ENCODE assay signal across 1 cellular context in the genomic region with DNA sequence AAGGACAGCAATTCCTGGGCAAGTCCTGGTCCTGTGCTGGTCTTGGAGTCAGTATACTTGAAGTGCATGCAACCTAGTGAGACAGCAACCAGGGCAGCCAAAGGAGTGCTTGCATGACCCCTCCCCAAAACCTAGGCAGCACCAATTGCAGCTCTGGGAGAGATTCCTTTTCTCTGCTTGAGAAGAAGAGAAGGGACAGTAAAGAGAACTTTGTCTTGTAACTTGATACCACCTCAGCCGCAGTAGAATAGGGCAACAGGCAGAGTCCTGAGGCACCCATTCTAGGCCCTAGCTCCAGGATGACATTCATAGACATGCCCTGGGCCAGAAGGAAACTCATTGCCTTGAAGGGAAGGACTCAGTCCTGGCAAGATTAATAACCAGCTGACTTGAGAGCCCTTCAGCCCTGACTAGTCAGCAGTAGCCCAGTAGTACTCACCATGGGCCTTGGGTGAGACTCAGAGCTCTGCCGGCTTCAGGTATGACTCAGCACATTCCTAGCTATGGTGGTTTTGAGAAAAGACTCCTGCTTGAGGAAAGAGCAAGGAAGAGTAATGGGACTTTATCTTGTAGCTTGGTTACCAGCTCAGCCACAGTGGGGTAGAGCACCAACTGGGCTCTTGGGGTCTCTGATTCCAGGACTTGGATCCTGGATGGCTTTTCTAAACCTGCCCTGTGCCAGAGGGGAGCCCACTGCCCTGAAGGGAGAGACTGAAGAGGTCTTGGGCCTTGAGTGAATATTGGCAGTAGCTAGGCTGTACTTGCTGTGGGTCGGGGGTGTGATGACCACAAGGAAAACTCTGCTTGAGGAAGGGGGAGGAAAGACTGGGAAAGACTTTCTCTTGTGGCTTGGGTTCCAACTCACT.
A peak's percentile ranks its signal among the peaks of the same experiment; 100 is the strongest.
TF ChIP-seq lines count a peak whose summit lies in the region.

No MANE protein-coding gene starts in this region.

TF ChIP-seq in K562, 482 proteins besides CTCF, POLR2A, EP300 and RAD21 (continued from another document and continues in another):
- TF ChIP-seq, protein P1, sequence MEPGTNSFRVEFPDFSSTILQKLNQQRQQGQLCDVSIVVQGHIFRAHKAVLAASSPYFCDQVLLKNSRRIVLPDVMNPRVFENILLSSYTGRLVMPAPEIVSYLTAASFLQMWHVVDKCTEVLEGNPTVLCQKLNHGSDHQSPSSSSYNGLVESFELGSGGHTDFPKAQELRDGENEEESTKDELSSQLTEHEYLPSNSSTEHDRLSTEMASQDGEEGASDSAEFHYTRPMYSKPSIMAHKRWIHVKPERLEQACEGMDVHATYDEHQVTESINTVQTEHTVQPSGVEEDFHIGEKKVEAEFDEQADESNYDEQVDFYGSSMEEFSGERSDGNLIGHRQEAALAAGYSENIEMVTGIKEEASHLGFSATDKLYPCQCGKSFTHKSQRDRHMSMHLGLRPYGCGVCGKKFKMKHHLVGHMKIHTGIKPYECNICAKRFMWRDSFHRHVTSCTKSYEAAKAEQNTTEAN (CRISPR knock-in tag; IDR thresholded peaks at IDR 0.05), result no peak
- TF ChIP-seq FOSL1 (tag; conservative IDR thresholded peaks at IDR 0.05) (peak; percentile 76), FOXA1 (IDR thresholded peaks at IDR 0.05; ENCODE audit: borderline replicate concordance) (no peak), ZNF239 (CRISPR knock-in tag; IDR thresholded peaks at IDR 0.05) (no peak), PHF21A (IDR thresholded peaks at IDR 0.05; ENCODE audit: borderline replicate concordance, low read depth) (no peak)
- TF ChIP-seq, protein P2, sequence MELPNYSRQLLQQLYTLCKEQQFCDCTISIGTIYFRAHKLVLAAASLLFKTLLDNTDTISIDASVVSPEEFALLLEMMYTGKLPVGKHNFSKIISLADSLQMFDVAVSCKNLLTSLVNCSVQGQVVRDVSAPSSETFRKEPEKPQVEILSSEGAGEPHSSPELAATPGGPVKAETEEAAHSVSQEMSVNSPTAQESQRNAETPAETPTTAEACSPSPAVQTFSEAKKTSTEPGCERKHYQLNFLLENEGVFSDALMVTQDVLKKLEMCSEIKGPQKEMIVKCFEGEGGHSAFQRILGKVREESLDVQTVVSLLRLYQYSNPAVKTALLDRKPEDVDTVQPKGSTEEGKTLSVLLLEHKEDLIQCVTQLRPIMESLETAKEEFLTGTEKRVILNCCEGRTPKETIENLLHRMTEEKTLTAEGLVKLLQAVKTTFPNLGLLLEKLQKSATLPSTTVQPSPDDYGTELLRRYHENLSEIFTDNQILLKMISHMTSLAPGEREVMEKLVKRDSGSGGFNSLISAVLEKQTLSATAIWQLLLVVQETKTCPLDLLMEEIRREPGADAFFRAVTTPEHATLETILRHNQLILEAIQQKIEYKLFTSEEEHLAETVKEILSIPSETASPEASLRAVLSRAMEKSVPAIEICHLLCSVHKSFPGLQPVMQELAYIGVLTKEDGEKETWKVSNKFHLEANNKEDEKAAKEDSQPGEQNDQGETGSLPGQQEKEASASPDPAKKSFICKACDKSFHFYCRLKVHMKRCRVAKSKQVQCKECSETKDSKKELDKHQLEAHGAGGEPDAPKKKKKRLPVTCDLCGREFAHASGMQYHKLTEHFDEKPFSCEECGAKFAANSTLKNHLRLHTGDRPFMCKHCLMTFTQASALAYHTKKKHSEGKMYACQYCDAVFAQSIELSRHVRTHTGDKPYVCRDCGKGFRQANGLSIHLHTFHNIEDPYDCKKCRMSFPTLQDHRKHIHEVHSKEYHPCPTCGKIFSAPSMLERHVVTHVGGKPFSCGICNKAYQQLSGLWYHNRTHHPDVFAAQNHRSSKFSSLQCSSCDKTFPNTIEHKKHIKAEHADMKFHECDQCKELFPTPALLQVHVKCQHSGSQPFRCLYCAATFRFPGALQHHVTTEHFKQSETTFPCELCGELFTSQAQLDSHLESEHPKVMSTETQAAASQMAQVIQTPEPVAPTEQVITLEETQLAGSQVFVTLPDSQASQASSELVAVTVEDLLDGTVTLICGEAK (IDR thresholded peaks at IDR 0.05), result no peak
- TF ChIP-seq, protein P2 (CRISPR knock-in tag; IDR thresholded peaks at IDR 0.05), result no peak
- TF ChIP-seq, protein P3, sequence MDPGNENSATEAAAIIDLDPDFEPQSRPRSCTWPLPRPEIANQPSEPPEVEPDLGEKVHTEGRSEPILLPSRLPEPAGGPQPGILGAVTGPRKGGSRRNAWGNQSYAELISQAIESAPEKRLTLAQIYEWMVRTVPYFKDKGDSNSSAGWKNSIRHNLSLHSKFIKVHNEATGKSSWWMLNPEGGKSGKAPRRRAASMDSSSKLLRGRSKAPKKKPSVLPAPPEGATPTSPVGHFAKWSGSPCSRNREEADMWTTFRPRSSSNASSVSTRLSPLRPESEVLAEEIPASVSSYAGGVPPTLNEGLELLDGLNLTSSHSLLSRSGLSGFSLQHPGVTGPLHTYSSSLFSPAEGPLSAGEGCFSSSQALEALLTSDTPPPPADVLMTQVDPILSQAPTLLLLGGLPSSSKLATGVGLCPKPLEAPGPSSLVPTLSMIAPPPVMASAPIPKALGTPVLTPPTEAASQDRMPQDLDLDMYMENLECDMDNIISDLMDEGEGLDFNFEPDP (CRISPR knock-in tag; IDR thresholded peaks at IDR 0.05), result no peak
- TF ChIP-seq, protein P4, sequence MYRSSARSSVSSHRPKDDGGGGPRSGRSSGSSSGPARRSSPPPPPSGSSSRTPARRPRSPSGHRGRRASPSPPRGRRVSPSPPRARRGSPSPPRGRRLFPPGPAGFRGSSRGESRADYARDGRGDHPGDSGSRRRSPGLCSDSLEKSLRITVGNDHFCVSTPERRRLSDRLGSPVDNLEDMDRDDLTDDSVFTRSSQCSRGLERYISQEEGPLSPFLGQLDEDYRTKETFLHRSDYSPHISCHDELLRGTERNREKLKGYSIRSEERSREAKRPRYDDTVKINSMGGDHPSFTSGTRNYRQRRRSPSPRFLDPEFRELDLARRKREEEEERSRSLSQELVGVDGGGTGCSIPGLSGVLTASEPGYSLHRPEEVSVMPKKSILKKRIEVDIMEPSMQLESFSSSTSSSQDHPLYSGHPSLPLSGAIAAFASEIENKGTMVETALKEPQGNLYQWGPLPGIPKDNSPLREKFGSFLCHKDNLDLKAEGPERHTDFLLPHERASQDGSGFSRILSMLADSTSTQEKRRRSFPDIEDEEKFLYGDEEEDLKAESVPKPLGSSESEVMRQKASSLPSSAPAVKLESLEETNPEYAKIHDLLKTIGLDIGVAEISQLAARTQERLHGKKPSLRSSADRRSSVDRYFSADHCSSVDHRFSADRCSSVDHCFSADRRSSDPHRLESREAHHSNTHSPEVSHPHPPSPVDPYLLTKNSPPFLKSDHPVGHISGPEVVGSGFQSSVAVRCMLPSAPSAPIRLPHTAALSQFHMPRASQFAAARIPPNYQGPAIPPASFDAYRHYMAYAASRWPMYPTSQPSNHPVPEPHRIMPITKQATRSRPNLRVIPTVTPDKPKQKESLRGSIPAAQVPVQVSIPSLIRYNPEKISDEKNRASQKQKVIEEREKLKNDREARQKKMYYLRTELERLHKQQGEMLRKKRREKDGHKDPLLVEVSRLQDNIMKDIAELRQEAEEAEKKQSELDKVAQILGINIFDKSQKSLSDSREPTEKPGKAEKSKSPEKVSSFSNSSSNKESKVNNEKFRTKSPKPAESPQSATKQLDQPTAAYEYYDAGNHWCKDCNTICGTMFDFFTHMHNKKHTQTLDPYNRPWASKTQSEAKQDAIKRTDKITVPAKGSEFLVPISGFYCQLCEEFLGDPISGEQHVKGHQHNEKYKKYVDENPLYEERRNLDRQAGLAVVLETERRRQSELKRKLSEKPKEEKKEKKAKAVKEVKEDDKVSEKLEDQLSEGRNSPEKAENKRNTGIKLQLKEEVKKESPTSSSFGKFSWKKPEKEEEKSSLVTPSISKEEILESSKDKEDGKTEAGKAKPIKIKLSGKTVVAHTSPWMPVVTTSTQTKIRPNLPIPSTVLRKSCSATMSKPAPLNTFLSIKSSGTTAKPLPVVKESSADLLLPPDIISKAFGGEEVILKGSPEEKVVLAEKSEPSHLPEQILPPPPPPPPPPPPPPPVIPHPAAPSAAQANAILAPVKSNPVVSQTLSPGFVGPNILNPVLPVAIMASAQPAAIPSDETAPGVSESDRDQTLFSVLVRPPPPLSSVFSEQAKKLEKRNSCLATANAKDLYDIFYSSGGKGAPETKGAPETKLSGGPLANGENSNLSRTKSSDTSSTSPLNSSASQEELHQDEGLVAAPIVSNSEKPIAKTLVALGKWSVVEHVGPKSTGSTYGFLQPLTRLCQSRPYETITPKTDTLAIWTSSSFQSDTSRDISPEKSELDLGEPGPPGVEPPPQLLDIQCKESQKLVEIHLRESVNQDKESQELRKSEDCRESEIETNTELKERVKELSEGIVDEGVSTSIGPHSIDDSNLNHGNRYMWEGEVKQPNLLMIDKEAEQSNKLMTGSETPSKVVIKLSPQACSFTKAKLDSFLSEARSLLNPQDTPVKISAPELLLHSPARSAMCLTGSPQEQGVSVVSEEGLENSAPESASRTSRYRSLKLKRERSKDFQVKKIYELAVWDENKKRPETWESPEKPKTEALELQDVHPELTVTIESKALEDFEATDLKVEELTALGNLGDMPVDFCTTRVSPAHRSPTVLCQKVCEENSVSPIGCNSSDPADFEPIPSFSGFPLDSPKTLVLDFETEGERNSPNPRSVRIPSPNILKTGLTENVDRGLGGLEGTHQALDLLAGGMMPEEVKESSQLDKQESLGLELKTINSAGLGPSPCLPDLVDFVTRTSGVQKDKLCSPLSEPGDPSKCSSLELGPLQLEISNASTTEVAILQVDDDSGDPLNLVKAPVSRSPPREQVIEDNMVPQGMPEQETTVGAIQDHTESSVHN (IDR thresholded peaks at IDR 0.05; ENCODE audit: borderline replicate concordance in 1 of 2, low read depth in 1 of 2), result peak in 1 of 2 experiments; percentile 50; a peak in 1 of 4 replicates
- TF ChIP-seq, protein P5, sequence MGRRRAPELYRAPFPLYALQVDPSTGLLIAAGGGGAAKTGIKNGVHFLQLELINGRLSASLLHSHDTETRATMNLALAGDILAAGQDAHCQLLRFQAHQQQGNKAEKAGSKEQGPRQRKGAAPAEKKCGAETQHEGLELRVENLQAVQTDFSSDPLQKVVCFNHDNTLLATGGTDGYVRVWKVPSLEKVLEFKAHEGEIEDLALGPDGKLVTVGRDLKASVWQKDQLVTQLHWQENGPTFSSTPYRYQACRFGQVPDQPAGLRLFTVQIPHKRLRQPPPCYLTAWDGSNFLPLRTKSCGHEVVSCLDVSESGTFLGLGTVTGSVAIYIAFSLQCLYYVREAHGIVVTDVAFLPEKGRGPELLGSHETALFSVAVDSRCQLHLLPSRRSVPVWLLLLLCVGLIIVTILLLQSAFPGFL (CRISPR knock-in tag; IDR thresholded peaks at IDR 0.05), result peak; percentile 70; the same call in 1 of the 2 replicates
- TF ChIP-seq, protein P6, sequence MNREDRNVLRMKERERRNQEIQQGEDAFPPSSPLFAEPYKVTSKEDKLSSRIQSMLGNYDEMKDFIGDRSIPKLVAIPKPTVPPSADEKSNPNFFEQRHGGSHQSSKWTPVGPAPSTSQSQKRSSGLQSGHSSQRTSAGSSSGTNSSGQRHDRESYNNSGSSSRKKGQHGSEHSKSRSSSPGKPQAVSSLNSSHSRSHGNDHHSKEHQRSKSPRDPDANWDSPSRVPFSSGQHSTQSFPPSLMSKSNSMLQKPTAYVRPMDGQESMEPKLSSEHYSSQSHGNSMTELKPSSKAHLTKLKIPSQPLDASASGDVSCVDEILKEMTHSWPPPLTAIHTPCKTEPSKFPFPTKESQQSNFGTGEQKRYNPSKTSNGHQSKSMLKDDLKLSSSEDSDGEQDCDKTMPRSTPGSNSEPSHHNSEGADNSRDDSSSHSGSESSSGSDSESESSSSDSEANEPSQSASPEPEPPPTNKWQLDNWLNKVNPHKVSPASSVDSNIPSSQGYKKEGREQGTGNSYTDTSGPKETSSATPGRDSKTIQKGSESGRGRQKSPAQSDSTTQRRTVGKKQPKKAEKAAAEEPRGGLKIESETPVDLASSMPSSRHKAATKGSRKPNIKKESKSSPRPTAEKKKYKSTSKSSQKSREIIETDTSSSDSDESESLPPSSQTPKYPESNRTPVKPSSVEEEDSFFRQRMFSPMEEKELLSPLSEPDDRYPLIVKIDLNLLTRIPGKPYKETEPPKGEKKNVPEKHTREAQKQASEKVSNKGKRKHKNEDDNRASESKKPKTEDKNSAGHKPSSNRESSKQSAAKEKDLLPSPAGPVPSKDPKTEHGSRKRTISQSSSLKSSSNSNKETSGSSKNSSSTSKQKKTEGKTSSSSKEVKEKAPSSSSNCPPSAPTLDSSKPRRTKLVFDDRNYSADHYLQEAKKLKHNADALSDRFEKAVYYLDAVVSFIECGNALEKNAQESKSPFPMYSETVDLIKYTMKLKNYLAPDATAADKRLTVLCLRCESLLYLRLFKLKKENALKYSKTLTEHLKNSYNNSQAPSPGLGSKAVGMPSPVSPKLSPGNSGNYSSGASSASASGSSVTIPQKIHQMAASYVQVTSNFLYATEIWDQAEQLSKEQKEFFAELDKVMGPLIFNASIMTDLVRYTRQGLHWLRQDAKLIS (CRISPR knock-in tag; IDR thresholded peaks at IDR 0.05), result no peak
- TF ChIP-seq, protein P7, sequence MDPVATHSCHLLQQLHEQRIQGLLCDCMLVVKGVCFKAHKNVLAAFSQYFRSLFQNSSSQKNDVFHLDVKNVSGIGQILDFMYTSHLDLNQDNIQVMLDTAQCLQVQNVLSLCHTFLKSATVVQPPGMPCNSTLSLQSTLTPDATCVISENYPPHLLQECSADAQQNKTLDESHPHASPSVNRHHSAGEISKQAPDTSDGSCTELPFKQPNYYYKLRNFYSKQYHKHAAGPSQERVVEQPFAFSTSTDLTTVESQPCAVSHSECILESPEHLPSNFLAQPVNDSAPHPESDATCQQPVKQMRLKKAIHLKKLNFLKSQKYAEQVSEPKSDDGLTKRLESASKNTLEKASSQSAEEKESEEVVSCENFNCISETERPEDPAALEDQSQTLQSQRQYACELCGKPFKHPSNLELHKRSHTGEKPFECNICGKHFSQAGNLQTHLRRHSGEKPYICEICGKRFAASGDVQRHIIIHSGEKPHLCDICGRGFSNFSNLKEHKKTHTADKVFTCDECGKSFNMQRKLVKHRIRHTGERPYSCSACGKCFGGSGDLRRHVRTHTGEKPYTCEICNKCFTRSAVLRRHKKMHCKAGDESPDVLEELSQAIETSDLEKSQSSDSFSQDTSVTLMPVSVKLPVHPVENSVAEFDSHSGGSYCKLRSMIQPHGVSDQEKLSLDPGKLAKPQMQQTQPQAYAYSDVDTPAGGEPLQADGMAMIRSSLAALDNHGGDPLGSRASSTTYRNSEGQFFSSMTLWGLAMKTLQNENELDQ (CRISPR knock-in tag; IDR thresholded peaks at IDR 0.05; ENCODE audit: borderline replicate concordance), result no peak
